Comparison of ENCODE assay signal across 8 cellular contexts in genomic region chr7:29194206-29194593, GRCh38. TPM values are rescaled to one million over a fixed set of nuclear protein-coding genes. Genes with fewer than 3 reads are reported as not detected.
DNase-seq lines count a peak whose midpoint lies in the region; ATAC-seq and TF ChIP-seq lines count a peak whose summit lies in the region.

No MANE protein-coding gene starts in this region.

- H3K9me3 ChIP-seq in cardiac muscle cell (ENCODE audit: low read depth) = no peaks in the 10 kb centered on the region

- no peaks in the 10 kb centered on the region for H3K4me1 ChIP-seq in cardiac muscle cell (ENCODE audit: low read depth)

- intact Hi-C loops in activated CD4-positive, alpha-beta T cell treated with anti-CD3 and anti-CD28 coated beads, Interleukin-2, amount 10 ng/mL, durations not matched to agents 24 days and 14 days (cut with micrococcal nuclease) = loop anchor here (10.0 kb wide), 3 partner anchors 151 to 269 kb away; partner anchors contain the start of gene TRIL
- intact Hi-C loops in posterior cingulate gyrus (cut with DNase I) = no loop called here

- H3K27me3 Mint-ChIP-seq in activated CD4-positive, alpha-beta T cell treated with anti-CD3 and anti-CD28 coated beads, Interleukin-2, amount 10 ng/mL, durations not matched to agents 24 days and 14 days = peaks cover 75% of the 10 kb centered on the region
- peaks cover 77% of the 10 kb centered on the region for H3K27me3 Mint-ChIP-seq in T-helper 2 cell treated with Interferon-gamma antibody and Interleukin-4, amounts not matched to agents 5 μg/mL and 100 μg/mL, for 36 hours (ENCODE audit: low read depth)

- H3K4me3 Mint-ChIP-seq in activated CD4-positive, alpha-beta T cell treated with anti-CD3 and anti-CD28 coated beads, Interleukin-2, amount 10 ng/mL, durations not matched to agents 24 days and 14 days = peak overlapping the region; percentile 74
- H3K4me3 Mint-ChIP-seq in T-helper 2 cell treated with Interferon-gamma antibody and Interleukin-4, amounts not matched to agents 5 μg/mL and 100 μg/mL, for 36 hours = peak overlapping the region; percentile 73

- DNase-seq in activated CD4-positive, alpha-beta T cell treated with anti-CD3 and anti-CD28 coated beads, Interleukin-2, amount 10 ng/mL, durations not matched to agents 24 days and 14 days = no peak
- no peak for DNase-seq in activated CD4-positive, alpha-beta T cell treated with anti-CD3 and anti-CD28 coated beads, Interleukin-2, amount 50 U/mL, for 4 hours
- DNase-seq in T-helper 2 cell treated with Interferon-gamma antibody and Interleukin-4, amounts not matched to agents 5 μg/mL and 100 μg/mL, for 36 hours (ENCODE audit: low spot score) = no peak
- DNase-seq in cardiac muscle cell (ENCODE audit: low read depth in 1 of 2, low spot score in 1 of 2) (peak; percentile 11 to 42), posterior cingulate gyrus (peak in 7 of 10 donors; percentile 12 to 75 (median 20)), ACHN (no peak), HPDE6-E6E7 (ENCODE audit: extremely low spot score) (no peak)

- H3K36me3 ChIP-seq in cardiac muscle cell = no peaks in the 10 kb centered on the region

- H3K27ac Mint-ChIP-seq in activated CD4-positive, alpha-beta T cell treated with anti-CD3 and anti-CD28 coated beads, Interleukin-2, amount 10 ng/mL, durations not matched to agents 24 days and 14 days = no peak overlapping the region
- H3K27ac Mint-ChIP-seq in T-helper 2 cell treated with Interferon-gamma antibody and Interleukin-4, amounts not matched to agents 5 μg/mL and 100 μg/mL, for 36 hours = no peak overlapping the region

- peaks cover 16% of the 10 kb centered on the region for H3K4me1 Mint-ChIP-seq in activated CD4-positive, alpha-beta T cell treated with anti-CD3 and anti-CD28 coated beads, Interleukin-2, amount 10 ng/mL, durations not matched to agents 24 days and 14 days
- peaks cover 34% of the 10 kb centered on the region for H3K4me1 Mint-ChIP-seq in T-helper 2 cell treated with Interferon-gamma antibody and Interleukin-4, amounts not matched to agents 5 μg/mL and 100 μg/mL, for 36 hours (ENCODE audit: low read depth)

- peaks cover 81% of the 10 kb centered on the region for H3K27me3 ChIP-seq in cardiac muscle cell

- no peak for TF ChIP-seq CTCF in cardiac muscle cell (IDR thresholded peaks at IDR 0.05; ENCODE audit: low read depth, low read length)

- no peaks in the 10 kb centered on the region for H3K9me3 Mint-ChIP-seq in activated CD4-positive, alpha-beta T cell treated with anti-CD3 and anti-CD28 coated beads, Interleukin-2, amount 10 ng/mL, durations not matched to agents 24 days and 14 days
- no peaks in the 10 kb centered on the region for H3K9me3 Mint-ChIP-seq in T-helper 2 cell treated with Interferon-gamma antibody and Interleukin-4, amounts not matched to agents 5 μg/mL and 100 μg/mL, for 36 hours

- H3K36me3 Mint-ChIP-seq in activated CD4-positive, alpha-beta T cell treated with anti-CD3 and anti-CD28 coated beads, Interleukin-2, amount 10 ng/mL, durations not matched to agents 24 days and 14 days (ENCODE audit: low read depth) = no peaks in the 10 kb centered on the region
- H3K36me3 Mint-ChIP-seq in T-helper 2 cell treated with Interferon-gamma antibody and Interleukin-4, amounts not matched to agents 5 μg/mL and 100 μg/mL, for 36 hours (ENCODE audit: low read depth) = no peaks in the 10 kb centered on the region

- ATAC-seq in GM18511 (IDR thresholded peaks at IDR 0.05; ENCODE audit: unreplicated experiment) = no peak

- in situ Hi-C loops in ACHN (cut with HindIII; ENCODE audit: low pct_ligation_motif_present, low pct_unique_long_range_greater_than_20kb, low sequenced_read_pairs) = no loop called here

- peak overlapping the region; percentile 59 for H3K4me3 ChIP-seq in cardiac muscle cell

- H3K27ac ChIP-seq in cardiac muscle cell = no peak overlapping the region

RNA-seq across cellular contexts. Expression of gene CHN2, which starts 0.4 kb away (rescaled TPM):
- total RNA-seq in activated CD4-positive, alpha-beta T cell treated with anti-CD3 and anti-CD28 coated beads, Interleukin-2, amount 10 ng/mL, durations not matched to agents 24 days and 14 days = 0.33 TPM in 1 of 2 replicates, not detected in the other
- total RNA-seq in cardiac muscle cell = 19.0 and 30.5 TPM in 2 replicates
- 15.8 and 16.0 TPM in 2 replicates for polyA plus RNA-seq in cardiac muscle cell

RNA-seq across cellular contexts. Expression of gene CPVL, which starts 47.9 kb away (rescaled TPM):
- total RNA-seq in activated CD4-positive, alpha-beta T cell treated with anti-CD3 and anti-CD28 coated beads, Interleukin-2, amount 10 ng/mL, durations not matched to agents 24 days and 14 days = not detected in 2 replicates
- total RNA-seq in cardiac muscle cell = 30.6 and 49.5 TPM in 2 replicates
- 75.3 and 95.2 TPM in 2 replicates for polyA plus RNA-seq in cardiac muscle cell

Comparison
In these comparisons a context has a peak if more than half of its experiments do, and no peak if none do; other contexts are left out.
1. DNase-seq: peak in cardiac muscle cell (2 of 2) and posterior cingulate gyrus (7 of 10); none in activated CD4-positive, alpha-beta T cell treated with anti-CD3 and anti-CD28 coated beads, Interleukin-2, amount 10 ng/mL, durations not matched to agents 24 days and 14 days (single experiment), activated CD4-positive, alpha-beta T cell treated with anti-CD3 and anti-CD28 coated beads, Interleukin-2, amount 50 U/mL, for 4 hours (0 of 2), T-helper 2 cell treated with Interferon-gamma antibody and Interleukin-4, amounts not matched to agents 5 μg/mL and 100 μg/mL, for 36 hours (single experiment), ACHN (single experiment) and HPDE6-E6E7 (single experiment).
2. RNA of gene CHN2, which starts 0.4 kb away (total RNA-seq): 19.0 to 30.5 TPM in cardiac muscle cell; 0.33 TPM in activated CD4-positive, alpha-beta T cell treated with anti-CD3 and anti-CD28 coated beads, Interleukin-2, amount 10 ng/mL, durations not matched to agents 24 days and 14 days; every median in the first group is over 10 times any median in the second.
3. RNA of gene CPVL, which starts 47.9 kb away (total RNA-seq): 30.6 to 49.5 TPM in cardiac muscle cell; not detected in activated CD4-positive, alpha-beta T cell treated with anti-CD3 and anti-CD28 coated beads, Interleukin-2, amount 10 ng/mL, durations not matched to agents 24 days and 14 days; every median in the first group is over 10 times any median in the second.